1 cellular context compared by ENCODE assay signal in genomic region chr5:154196955-154197652, GRCh38.
A peak's percentile ranks its signal among the peaks of the same experiment; 100 is the strongest.
TF ChIP-seq lines count a peak whose summit lies in the region.

No MANE protein-coding gene starts in this region.

TF ChIP-seq in HEK293, 187 proteins besides CTCF, POLR2A, EP300 and RAD21 (continued from another document):
- TF ChIP-seq PRDM10 (tag by site-specific recombination; IDR thresholded peaks at IDR 0.05): no peak
- peak; percentile 57 for TF ChIP-seq ZFHX2 (tag by site-specific recombination; conservative IDR thresholded peaks at IDR 0.05)
- TF ChIP-seq FEZF1 (tag by site-specific recombination; IDR thresholded peaks at IDR 0.05): no peak
- no peak for TF ChIP-seq ZNF148 (tag by site-specific recombination; IDR thresholded peaks at IDR 0.05; ENCODE audit: borderline replicate concordance)
- no peak for TF ChIP-seq OSR2 (tag by site-specific recombination; IDR thresholded peaks at IDR 0.05)
- no peak for TF ChIP-seq ZNF580 (tag by site-specific recombination; IDR thresholded peaks at IDR 0.05)
- 0 out of 2 replicates have a peak, but pooled peaks have one; percentile 5 for TF ChIP-seq ZNF654 (tag by site-specific recombination; IDR thresholded peaks at IDR 0.05; ENCODE audit: low read depth)
- no peak for TF ChIP-seq IKZF3 (tag by site-specific recombination; IDR thresholded peaks at IDR 0.05)
- TF ChIP-seq ZNF140 (tag by site-specific recombination; IDR thresholded peaks at IDR 0.05): no peak
- no peak for TF ChIP-seq ZBTB11 (tag by site-specific recombination; conservative IDR thresholded peaks at IDR 0.05; ENCODE audit: low read depth)
- no peak for TF ChIP-seq ZNF677 (tag by site-specific recombination; IDR thresholded peaks at IDR 0.05)
- TF ChIP-seq ZNF639 (tag by site-specific recombination; IDR thresholded peaks at IDR 0.05): no peak
- no peak for TF ChIP-seq SP7 (tag by site-specific recombination; IDR thresholded peaks at IDR 0.05)
- no peak for TF ChIP-seq ZNF292 (tag by site-specific recombination; IDR thresholded peaks at IDR 0.05; ENCODE audit: borderline replicate concordance, low read depth)
- TF ChIP-seq ZNF280D (tag by site-specific recombination; IDR thresholded peaks at IDR 0.05): no peak
- TF ChIP-seq PRDM1 (tag by site-specific recombination; IDR thresholded peaks at IDR 0.05): peak; percentile 74
- TF ChIP-seq ZNF670 (tag by site-specific recombination; IDR thresholded peaks at IDR 0.05; ENCODE audit: low read depth): no peak
- TF ChIP-seq ZNF473 (tag by site-specific recombination; IDR thresholded peaks at IDR 0.05): no peak
- TF ChIP-seq ZNF645 (tag by site-specific recombination; IDR thresholded peaks at IDR 0.05): no peak
- no peak for TF ChIP-seq ZNF571 (tag by site-specific recombination; IDR thresholded peaks at IDR 0.05)
- TF ChIP-seq ZNF544 (tag by site-specific recombination; IDR thresholded peaks at IDR 0.05): no peak
- TF ChIP-seq ZSCAN4 (tag by site-specific recombination; IDR thresholded peaks at IDR 0.05): peak; percentile 48
- TF ChIP-seq ZBTB48 (tag by site-specific recombination; IDR thresholded peaks at IDR 0.05): no peak
- TF ChIP-seq ZNF266 (tag by site-specific recombination; IDR thresholded peaks at IDR 0.05; ENCODE audit: low read depth): no peak
- no peak for TF ChIP-seq ZNF350 (tag by site-specific recombination; IDR thresholded peaks at IDR 0.05)
- TF ChIP-seq KLF8 (tag by site-specific recombination; IDR thresholded peaks at IDR 0.05): no peak
- TF ChIP-seq ZNF514 (tag by site-specific recombination; IDR thresholded peaks at IDR 0.05): no peak
- no peak for TF ChIP-seq ZSCAN16 (tag by site-specific recombination; IDR thresholded peaks at IDR 0.05)
- no peak for TF ChIP-seq ZNF433 (tag by site-specific recombination; IDR thresholded peaks at IDR 0.05; ENCODE audit: low read depth)
- TF ChIP-seq PATZ1 (tag by site-specific recombination; IDR thresholded peaks at IDR 0.05): no peak
- no peak for TF ChIP-seq ZNF133 (tag by site-specific recombination; IDR thresholded peaks at IDR 0.05)
- no peak for TF ChIP-seq ZNF777 (tag by site-specific recombination; IDR thresholded peaks at IDR 0.05; ENCODE audit: borderline replicate concordance)
- TF ChIP-seq ZBTB17 (tag by site-specific recombination; IDR thresholded peaks at IDR 0.05): peak; percentile 38; the same call in 1 of the 2 replicates
